Comparison of ENCODE assay signal across 1 cellular context in genomic region chr6:105209950-105210706, GRCh38.
TF ChIP-seq lines count a peak whose summit lies in the region.

No MANE protein-coding gene starts in this region.

TF ChIP-seq in HepG2, 621 proteins besides CTCF, POLR2A, EP300 and RAD21 (continued from another document):
- TF ChIP-seq KIAA2018 (CRISPR knock-in tag; IDR thresholded peaks at IDR 0.05; ENCODE audit: borderline replicate concordance), result no peak
- TF ChIP-seq, protein P1, sequence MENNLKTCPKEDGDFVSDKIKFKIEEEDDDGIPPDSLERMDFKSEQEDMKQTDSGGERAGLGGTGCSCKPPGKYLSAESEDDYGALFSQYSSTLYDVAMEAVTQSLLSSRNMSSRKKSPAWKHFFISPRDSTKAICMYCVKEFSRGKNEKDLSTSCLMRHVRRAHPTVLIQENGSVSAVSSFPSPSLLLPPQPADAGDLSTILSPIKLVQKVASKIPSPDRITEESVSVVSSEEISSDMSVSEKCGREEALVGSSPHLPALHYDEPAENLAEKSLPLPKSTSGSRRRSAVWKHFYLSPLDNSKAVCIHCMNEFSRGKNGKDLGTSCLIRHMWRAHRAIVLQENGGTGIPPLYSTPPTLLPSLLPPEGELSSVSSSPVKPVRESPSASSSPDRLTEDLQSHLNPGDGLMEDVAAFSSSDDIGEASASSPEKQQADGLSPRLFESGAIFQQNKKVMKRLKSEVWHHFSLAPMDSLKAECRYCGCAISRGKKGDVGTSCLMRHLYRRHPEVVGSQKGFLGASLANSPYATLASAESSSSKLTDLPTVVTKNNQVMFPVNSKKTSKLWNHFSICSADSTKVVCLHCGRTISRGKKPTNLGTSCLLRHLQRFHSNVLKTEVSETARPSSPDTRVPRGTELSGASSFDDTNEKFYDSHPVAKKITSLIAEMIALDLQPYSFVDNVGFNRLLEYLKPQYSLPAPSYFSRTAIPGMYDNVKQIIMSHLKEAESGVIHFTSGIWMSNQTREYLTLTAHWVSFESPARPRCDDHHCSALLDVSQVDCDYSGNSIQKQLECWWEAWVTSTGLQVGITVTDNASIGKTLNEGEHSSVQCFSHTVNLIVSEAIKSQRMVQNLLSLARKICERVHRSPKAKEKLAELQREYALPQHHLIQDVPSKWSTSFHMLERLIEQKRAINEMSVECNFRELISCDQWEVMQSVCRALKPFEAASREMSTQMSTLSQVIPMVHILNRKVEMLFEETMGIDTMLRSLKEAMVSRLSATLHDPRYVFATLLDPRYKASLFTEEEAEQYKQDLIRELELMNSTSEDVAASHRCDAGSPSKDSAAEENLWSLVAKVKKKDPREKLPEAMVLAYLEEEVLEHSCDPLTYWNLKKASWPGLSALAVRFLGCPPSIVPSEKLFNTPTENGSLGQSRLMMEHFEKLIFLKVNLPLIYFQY (CRISPR knock-in tag; IDR thresholded peaks at IDR 0.05; ENCODE audit: borderline replicate concordance), result no peak
- peak; percentile 46; the same call in 1 of the 2 replicates for TF ChIP-seq CEBPB (IDR thresholded peaks at IDR 0.05; ENCODE audit: borderline replicate concordance, low read depth, low read length)
